ENCODE assay signal across 16 cellular contexts in genomic region chr13:100159584-100159983, GRCh38.
DNase-seq lines count a peak whose midpoint lies in the region; ATAC-seq, FAIRE-seq and TF ChIP-seq lines count a peak whose summit lies in the region.
"Had no signal": no experiment of that assay in that cellular context is flagged by ENCODE, and none has a peak within 500 bp of the region (broad histone marks: within the 10 kb centered on the region; RNA-seq: fewer than 3 reads in every experiment).

No MANE protein-coding gene starts in this region.

- peaks cover 32% of the 10 kb centered on the region for H3K4me1 ChIP-seq in neural progenitor cell

- H3K27ac Mint-ChIP-seq in WTC11 (peak overlapping the region; percentile 96), glutamatergic neuron (ENCODE audit: unreplicated experiment) (peak overlapping the region; percentile 69), neural progenitor cell (peak overlapping the region; percentile 3)
- H3K27ac Mint-ChIP-seq: B cell; CD4-positive, alpha-beta T cell had no signal

- no peak overlapping the region for H3K9ac ChIP-seq in neural progenitor cell

- TF ChIP-seq CTCF in WTC11 (IDR thresholded peaks at IDR 0.05) (no peak), glutamatergic neuron (IDR thresholded peaks at IDR 0.05; ENCODE audit: partially characterized antibody, unreplicated experiment) (no peak), neural progenitor cell (IDR thresholded peaks at IDR 0.05) (no peak)

- H3K4me2 ChIP-seq in neural progenitor cell: no peak overlapping the region

- H3K36me3 Mint-ChIP-seq in WTC11: peaks cover 3% of the 10 kb centered on the region
- no peaks in the 10 kb centered on the region for H3K36me3 Mint-ChIP-seq in glutamatergic neuron (ENCODE audit: unreplicated experiment)
- peaks cover 22% of the 10 kb centered on the region for H3K36me3 Mint-ChIP-seq in neural progenitor cell

- H4K20me1 ChIP-seq in neural progenitor cell (ENCODE audit: low read depth): no peaks in the 10 kb centered on the region

- H2AFZ ChIP-seq in neural progenitor cell (replicated peaks): no peak overlapping the region

- peak; percentile 60 for ATAC-seq in WTC11
- ATAC-seq in HG03108 (IDR thresholded peaks at IDR 0.05; ENCODE audit: unreplicated experiment): no peak
- ATAC-seq in HG03378 (IDR thresholded peaks at IDR 0.05; ENCODE audit: unreplicated experiment): no peak
- ATAC-seq: HepG2 had no signal

- H3F3A ChIP-seq in neural progenitor cell (ENCODE audit: low read depth): peaks cover 26% of the 10 kb centered on the region

- DNase-seq in H54 (ENCODE audit: insufficient read length, low spot score) (no peak), WTC11 (ENCODE audit: low spot score) (no peak), glutamatergic neuron (no peak), neural progenitor cell (ENCODE audit: low spot score) (no peak), activated gamma-delta T cell (lab: John Stamatoyannopoulos, UW) (no peak)
- DNase-seq: C1 segment of cervical spinal cord; CD4-positive, alpha-beta T cell; DND-41; GDM1 had no signal

- H3K36me3 ChIP-seq in neural progenitor cell: no peaks in the 10 kb centered on the region

- TF ChIP-seq POLR2A in H54 (IDR thresholded peaks at IDR 0.05; ENCODE audit: low read depth, low read length): no peak

- H3K4me3 Mint-ChIP-seq in WTC11 (no peak overlapping the region), glutamatergic neuron (ENCODE audit: unreplicated experiment) (no peak overlapping the region), neural progenitor cell (no peak overlapping the region)
- H3K4me3 Mint-ChIP-seq: B cell; CD4-positive, alpha-beta T cell had no signal

- H3K9me3 ChIP-seq in neural progenitor cell (ENCODE audit: low read depth): no peaks in the 10 kb centered on the region

- peak overlapping the region; percentile 39 for H3K27ac ChIP-seq in neural progenitor cell

- H3K27me3 Mint-ChIP-seq in WTC11 (ENCODE audit: low read depth): no peaks in the 10 kb centered on the region
- H3K27me3 Mint-ChIP-seq in glutamatergic neuron (ENCODE audit: unreplicated experiment): peaks cover 3% of the 10 kb centered on the region
- H3K27me3 Mint-ChIP-seq in neural progenitor cell (ENCODE audit: insufficient read depth, low read depth): peaks cover 2% of the 10 kb centered on the region
- H3K27me3 Mint-ChIP-seq: B cell; CD4-positive, alpha-beta T cell had no signal

- no peaks in the 10 kb centered on the region for H3K27me3 ChIP-seq in neural progenitor cell

- H3K4me1 Mint-ChIP-seq in WTC11 (peaks cover 33% of the 10 kb centered on the region), glutamatergic neuron (ENCODE audit: low read depth, unreplicated experiment) (peaks cover 9% of the 10 kb centered on the region), neural progenitor cell (peaks cover 30% of the 10 kb centered on the region)
- H3K4me1 Mint-ChIP-seq: B cell had no signal

- POLR2A ChIA-PET in WTC11 (lab: Charles Lee): no interaction called here

- peaks cover 22% of the 10 kb centered on the region for H3K79me2 ChIP-seq in neural progenitor cell (ENCODE audit: low read depth)

- H3K4me3 ChIP-seq in neural progenitor cell: no peak overlapping the region

- FAIRE-seq in H54 (lab: Jason Lieb, UNC): peak; percentile 77
- FAIRE-seq: A204.1, GM12892, HepG2, HTR-8/SVneo had no signal

- H3K9me3 Mint-ChIP-seq in WTC11 (no peaks in the 10 kb centered on the region), glutamatergic neuron (ENCODE audit: unreplicated experiment) (no peaks in the 10 kb centered on the region), neural progenitor cell (no peaks in the 10 kb centered on the region)
- H3K9me3 Mint-ChIP-seq: CD4-positive, alpha-beta T cell had no signal

- CTCF ChIA-PET in WTC11 (lab: Charles Lee): no interaction called here

TF ChIP-seq in WTC11, 78 proteins besides CTCF, POLR2A, EP300 and RAD21:
- TF ChIP-seq EMX1 (CRISPR knock-in tag; IDR thresholded peaks at IDR 0.05) (no peak), ZSCAN18 (CRISPR knock-in tag; IDR thresholded peaks at IDR 0.05) (no peak), MLX (CRISPR knock-in tag; IDR thresholded peaks at IDR 0.05) (no peak), FOXJ3 (CRISPR knock-in tag; IDR thresholded peaks at IDR 0.05; ENCODE audit: borderline replicate concordance) (no peak), FOXP1 (CRISPR knock-in tag; IDR thresholded peaks at IDR 0.05; ENCODE audit: borderline replicate concordance) (no peak), TEAD1 (CRISPR knock-in tag; IDR thresholded peaks at IDR 0.05) (no peak), ZNF532 (CRISPR knock-in tag; IDR thresholded peaks at IDR 0.05; ENCODE audit: borderline replicate concordance) (no peak), HMGA2 (CRISPR knock-in tag; IDR thresholded peaks at IDR 0.05) (no peak), PRRX2 (CRISPR knock-in tag; IDR thresholded peaks at IDR 0.05) (no peak), ZNF232 (CRISPR knock-in tag; IDR thresholded peaks at IDR 0.05) (no peak), MAX (CRISPR knock-in tag; IDR thresholded peaks at IDR 0.05) (no peak), ZBTB43 (CRISPR knock-in tag; IDR thresholded peaks at IDR 0.05) (no peak), ELF4 (CRISPR knock-in tag; IDR thresholded peaks at IDR 0.05; ENCODE audit: low read depth) (no peak)
TF ChIP-seq in WTC11: peak in this region for 0.

Comparison
In these comparisons a context has a peak if more than half of its experiments do, and no peak if none do; other contexts are left out.
1. H3K27ac Mint-ChIP-seq: peak in every context shown above with its lines; median percentile 96 in WTC11; 69 in glutamatergic neuron; 3 in neural progenitor cell.